In genomic region chr3:157113832-157114505, GRCh38 we compare ENCODE assay signal across 11 cellular contexts. TPM values are rescaled to one million over a fixed set of nuclear protein-coding genes. Genes with fewer than 3 reads are reported as not detected.
DNase-seq lines count a peak whose midpoint lies in the region; ATAC-seq and TF ChIP-seq lines count a peak whose summit lies in the region.
"Had no signal": no experiment of that assay in that cellular context is flagged by ENCODE, and none has a peak within 500 bp of the region (broad histone marks: within the 10 kb centered on the region; RNA-seq: fewer than 3 reads in every experiment).

No MANE protein-coding gene starts in this region.

- H2AFZ ChIP-seq in OCI-LY7 (ENCODE audit: low read length) = no peak overlapping the region

- H3K4me1 ChIP-seq in OCI-LY7 (ENCODE audit: insufficient read depth, low read length, poor library complexity, severe bottlenecking) = no peaks in the 10 kb centered on the region

- no peaks in the 10 kb centered on the region for H3K36me3 ChIP-seq in OCI-LY7 (ENCODE audit: insufficient read depth, low read length)
- H3K36me3 ChIP-seq: adrenal gland had no signal

- intact Hi-C loops in OCI-LY7 (cut with micrococcal nuclease; ENCODE audit: unreplicated experiment) (no loop called here), dorsolateral prefrontal cortex (cut with DNase I) (no loop called here)

- no peaks in the 10 kb centered on the region for H4K20me1 ChIP-seq in OCI-LY7 (ENCODE audit: insufficient read depth, low read length)

- no peak for ATAC-seq in GM21576 (IDR thresholded peaks at IDR 0.05; ENCODE audit: unreplicated experiment)

- POLR2A ChIA-PET in OCI-LY7 (lab: Charles Lee) = interaction anchor here (0.8 to 2.8 kb wide), 5 partner anchors 8 to 35 kb away, joined by 3 to 15 read pairs (median 4); no protein-coding TSS in a partner anchor

- H3K4me3 ChIP-seq in GM12875 (ENCODE audit: low read depth, low read length) (no peak overlapping the region), OCI-LY7 (ENCODE audit: low read depth, low read length, poor library complexity, severe bottlenecking) (no peak overlapping the region), fibroblast of mammary gland (ENCODE audit: control insufficient read depth, low read depth, low read length) (no peak overlapping the region), dorsolateral prefrontal cortex (no peak overlapping the region)
- H3K4me3 ChIP-seq: adrenal gland, testis had no signal

- TF ChIP-seq CTCF in GM12875 (IDR thresholded peaks at IDR 0.05; ENCODE audit: borderline replicate concordance, insufficient read depth, low read depth, low read length) (0 out of 2 replicates have a peak, but pooled peaks have one; percentile 15), OCI-LY7 (conservative IDR thresholded peaks at IDR 0.05; ENCODE audit: low read length) (peak; percentile 47), fibroblast of mammary gland (conservative IDR thresholded peaks at IDR 0.05; ENCODE audit: control insufficient read depth, insufficient read depth, low read depth, low read length) (peak; percentile 12), dorsolateral prefrontal cortex (IDR thresholded peaks at IDR 0.05 in 54 of 56, conservative IDR thresholded peaks at IDR 0.05 in 2 of 56; ENCODE audit: low read depth in 1 of 56, partially characterized antibody in 56 of 56) (no peak)

- no peaks in the 10 kb centered on the region for H3K9me3 ChIP-seq in OCI-LY7 (ENCODE audit: low read length)
- H3K9me3 ChIP-seq: adrenal gland, testis had no signal

- H3K27me3 ChIP-seq in dorsolateral prefrontal cortex = no peaks in the 10 kb centered on the region
- H3K27me3 ChIP-seq: adrenal gland, testis had no signal

- no peak overlapping the region for H3K4me2 ChIP-seq in OCI-LY7 (ENCODE audit: low read length)

- H3K27ac ChIP-seq in OCI-LY7 (ENCODE audit: low read depth, low read length, poor library complexity, severe bottlenecking) (no peak overlapping the region), dorsolateral prefrontal cortex (no peak overlapping the region)
- H3K27ac ChIP-seq: testis had no signal

- no peaks in the 10 kb centered on the region for H3K9me2 ChIP-seq in OCI-LY7 (ENCODE audit: insufficient read depth, low read length)

- H3K79me2 ChIP-seq in OCI-LY7 (ENCODE audit: insufficient read depth, low read depth, low read length) = no peaks in the 10 kb centered on the region

- no TSS peak for BruUV-seq in OCI-LY7 (replicated peaks; lab: Mats Ljungman, UMichigan)

- DNase-seq in DMS53 (lab: John Stamatoyannopoulos, UW) (peak; percentile 61), OCI-LY7 (ENCODE audit: low spot score) (peak; percentile 29), fibroblast of mammary gland (ENCODE audit: low read depth) (no peak), SK-N-DZ (ENCODE audit: low spot score) (no peak), dorsolateral prefrontal cortex (no peak)
- DNase-seq: adrenal gland, foreskin fibroblast, NCI-H446, testis had no signal

- CTCF ChIA-PET in OCI-LY7 (lab: Charles Lee; ENCODE audit: unreplicated experiment) = interaction anchor here (1.7 kb wide), 1 partner anchor 9 kb away, joined by 4 read pairs; no protein-coding TSS in a partner anchor

RNA-seq across cellular contexts. Expression of gene CCNL1, which starts 46.0 kb away (rescaled TPM):
- total RNA-seq in OCI-LY7 (2014; rRNA removed; shearing (Covaris generic)) = 221 and 280 TPM in 2 replicates
- 158 and 190 TPM in 2 replicates for total RNA-seq in OCI-LY7 (2022)
- 53.4 and 66.9 TPM in 2 replicates for polyA plus RNA-seq in SK-N-DZ (2014; cell fraction: cytosol; rRNA removed)
- 510 and 632 TPM in 2 replicates for polyA plus RNA-seq in SK-N-DZ (2014; cell fraction: nucleus; rRNA removed)
- total RNA-seq in dorsolateral prefrontal cortex = 100 to 1,000 TPM in 38 of 120 experiments, 10 to 100 TPM in 82; 53.0 to 156 (median 94.4) TPM

Comparison
In these comparisons a context has a peak if more than half of its experiments do, and no peak if none do; other contexts are left out.
1. DNase-seq: peak in DMS53 (single experiment) and OCI-LY7 (single experiment); none in fibroblast of mammary gland (single experiment), SK-N-DZ (single experiment) and dorsolateral prefrontal cortex (0 of 10).
2. CTCF ChIP-seq: peak in GM12875 (single experiment), OCI-LY7 (single experiment) and fibroblast of mammary gland (single experiment); none in dorsolateral prefrontal cortex (0 of 56).